Comparison of ENCODE assay signal across 35 cellular contexts in genomic region chr14:78713716-78714115, GRCh38.
"Had no signal": no experiment of that assay in that cellular context is flagged by ENCODE, and none has a peak within 500 bp of the region (broad histone marks: within the 10 kb centered on the region; RNA-seq: fewer than 3 reads in every experiment).

No MANE protein-coding gene starts in this region.

- H3K4me3 ChIP-seq: MG63 had no signal

- DNase-seq: Karpas-422, Kasumi-1, KG1, MG63, MM.1S, MV-4-11, NCI-H1048, NCI-H1092, NCI-H1092 treated with DMSO at 0.1 percent for 48 hours, NCI-H1105, NCI-H1105 treated with DMSO at 0.1 percent for 48 hours, NCI-H1417, NCI-H1417 treated with DMSO at 0.1 percent for 48 hours, NCI-H1436, NCI-H1436 treated with DMSO at 0.1 percent for 48 hours, NCI-H146, NCI-H1694, NCI-H1694 treated with DMSO at 0.1 percent for 48 hours, NCI-H187, NCI-H187 treated with DMSO at 0.1 percent for 48 hours, NCI-H1930, NCI-H2029, NCI-H2029 treated with DMSO at 0.1 percent for 48 hours, NCI-H2081, NCI-H2081 treated with DMSO at 0.1 percent for 48 hours, NCI-H2107, NCI-H2171, NCI-H2171 treated with DMSO at 0.1 percent for 48 hours, NCI-H2227 treated with DMSO at 0.1 percent for 48 hours, NCI-H226, NCI-H345, NCI-H446, NCI-H446 treated with DMSO at 0.1 percent for 48 hours, NCI-H510A had no signal

- H3K36me3 ChIP-seq: MG63 had no signal

- H3K9ac ChIP-seq: KMS-11 had no signal

- H3K27me3 ChIP-seq: MG63 had no signal

- H3K9me3 ChIP-seq: MG63 had no signal

- H3K27ac ChIP-seq: KMS-11 had no signal

- H3K4me2 ChIP-seq: KMS-11 had no signal
